Comparison of ENCODE assay signal across 9 cellular contexts in genomic region chr19:54684537-54684936, GRCh38. TPM values are rescaled to one million over a fixed set of nuclear protein-coding genes. Genes with fewer than 3 reads are reported as not detected.
A peak's percentile ranks its signal among the peaks of the same experiment; 100 is the strongest.
DNase-seq lines count a peak whose midpoint lies in the region; ATAC-seq and TF ChIP-seq lines count a peak whose summit lies in the region.
"Had no signal": no experiment of that assay in that cellular context is flagged by ENCODE, and none has a peak within 500 bp of the region (broad histone marks: within the 10 kb centered on the region; RNA-seq: fewer than 3 reads in every experiment).

No MANE protein-coding gene starts in this region.

- H3K27me3 ChIP-seq in cardiac muscle cell: no peaks in the 10 kb centered on the region
- no peaks in the 10 kb centered on the region for H3K27me3 ChIP-seq in ovary

- no peak for TF ChIP-seq CTCF in cardiac muscle cell (IDR thresholded peaks at IDR 0.05; ENCODE audit: low read depth, low read length)
- TF ChIP-seq CTCF in ovary (IDR thresholded peaks at IDR 0.05): no peak

- no peak for TF ChIP-seq POLR2A in ovary (IDR thresholded peaks at IDR 0.05)

- H3K36me3 ChIP-seq in cardiac muscle cell (no peaks in the 10 kb centered on the region), ovary (no peaks in the 10 kb centered on the region)

- no peak for TF ChIP-seq EP300 in ovary (IDR thresholded peaks at IDR 0.05)

- ATAC-seq in left cardiac atrium (no peak), HG03045 (IDR thresholded peaks at IDR 0.05; ENCODE audit: unreplicated experiment) (no peak), HG02759 (IDR thresholded peaks at IDR 0.05; ENCODE audit: unreplicated experiment) (no peak)

- H3K4me1 ChIP-seq in cardiac muscle cell (ENCODE audit: low read depth) (no peaks in the 10 kb centered on the region), ovary (ENCODE audit: insufficient read depth) (no peaks in the 10 kb centered on the region)

- DNase-seq in cardiac muscle cell (ENCODE audit: low read depth in 1 of 2, low spot score in 1 of 2) (peak; percentile 1 to 2), left cardiac atrium (no peak), NOMO-1 treated with dmso at 0.1 percent for 144 hours (lab: John Stamatoyannopoulos, UW; ENCODE audit: unreplicated experiment) (peak; percentile 21), T47D (ENCODE audit: low read depth in 1 of 2, low spot score in 1 of 2) (peak; percentile 27 to 84), ovary (no peak), NCI-H82 (lab: John Stamatoyannopoulos, UW) (no peak)

- no peak overlapping the region for H3K27ac ChIP-seq in cardiac muscle cell
- no peak overlapping the region for H3K27ac ChIP-seq in ovary
- H3K27ac ChIP-seq: C4-2B had no signal

- in situ Hi-C loops in T47D (cut with HindIII; ENCODE audit: low pct_unique_long_range_greater_than_20kb, low sequenced_read_pairs): no loop called here

- H3K9me3 ChIP-seq in cardiac muscle cell (ENCODE audit: low read depth): no peaks in the 10 kb centered on the region
- no peaks in the 10 kb centered on the region for H3K9me3 ChIP-seq in ovary

- 19 to 23% (median 22%) methylated on average over 3 of the region's 3 CpGs for WGBS in ovary, 3 donors

- H3K4me3 ChIP-seq in cardiac muscle cell (no peak overlapping the region), ovary (no peak overlapping the region)

- intact Hi-C loops in left cardiac atrium (cut with DNase I) (no loop called here), ovary (cut with DNase I) (no loop called here)

RNA-seq across cellular contexts. Expression of gene LILRB4, which starts 21.8 kb away (rescaled TPM):
- total RNA-seq in cardiac muscle cell (not detected in 2 replicates), left cardiac atrium (10 to 100 TPM in 1 of 2 donors, 1 to 10 TPM in 1; 5.7 to 11.8 TPM), ovary (1 to 10 TPM in 4 of 7 donors, under 1 TPM in 2, not detected in 1; 0.48 to 4.9 (median 1.0) TPM)
- polyA plus RNA-seq in cardiac muscle cell (not detected in 2 replicates), ovary (1 to 10 TPM in 1 of 2 donors, under 1 TPM in 1; 0.82 to 6.9 TPM)

RNA-seq across cellular contexts. Expression of gene KIR3DL3, which starts 39.7 kb away (rescaled TPM):
- total RNA-seq in cardiac muscle cell (not detected in 2 replicates), left cardiac atrium (not detected), ovary (not detected)
- polyA plus RNA-seq in cardiac muscle cell (not detected in 2 replicates), ovary (not detected)

RNA-seq across cellular contexts. Expression of gene KIR2DL3, which starts 53.8 kb away (rescaled TPM):
- total RNA-seq in cardiac muscle cell: not detected in 2 replicates
- polyA plus RNA-seq in cardiac muscle cell: not detected in 2 replicates
- not detected for total RNA-seq in left cardiac atrium
- not detected for total RNA-seq in ovary
- under 1 TPM in 1 of 2 donors, not detected in 1; 0.45 TPM for polyA plus RNA-seq in ovary

RNA-seq across cellular contexts. Expression of gene LILRB1, which starts 54.3 kb away (rescaled TPM):
- not detected in 2 replicates for total RNA-seq in cardiac muscle cell
- not detected in 2 replicates for polyA plus RNA-seq in cardiac muscle cell
- 1 to 10 TPM; 3.1 to 4.2 TPM for total RNA-seq in left cardiac atrium
- 10 to 100 TPM in 1 of 7 donors, 1 to 10 TPM in 3, under 1 TPM in 3; 0.60 to 12.1 (median 1.6) TPM for total RNA-seq in ovary
- 1 to 10 TPM in 1 of 2 donors, under 1 TPM in 1; 0.63 to 1.9 TPM for polyA plus RNA-seq in ovary

Comparison
In these comparisons a context has a peak if more than half of its experiments do, and no peak if none do; other contexts are left out.
1. DNase-seq: peak in cardiac muscle cell (2 of 2), NOMO-1 treated with dmso at 0.1 percent for 144 hours (single experiment) and T47D (2 of 2); none in left cardiac atrium (single experiment), ovary (0 of 5) and NCI-H82 (single experiment).